In genomic region chr19:45150180-45150579, GRCh38 we compare ENCODE assay signal across 25 cellular contexts. TPM values are rescaled to one million over a fixed set of nuclear protein-coding genes. Genes with fewer than 3 reads are reported as not detected.
"Had no signal": no experiment of that assay in that cellular context is flagged by ENCODE, and none has a peak within 500 bp of the region (broad histone marks: within the 10 kb centered on the region; RNA-seq: fewer than 3 reads in every experiment).

No MANE protein-coding gene starts in this region.

- H3K27ac ChIP-seq: left lung, neural progenitor cell, ovary, right atrium auricular region, right lobe of liver, suprapubic skin, thoracic aorta, tibial nerve, uterus had no signal

- H2AFZ ChIP-seq: neural progenitor cell had no signal

- H3K4me3 ChIP-seq: left lung, lung, neural progenitor cell, ovary, right atrium auricular region, right lobe of liver, smooth muscle cell, suprapubic skin, thoracic aorta, tibial nerve, uterus had no signal

- H3K36me3 Mint-ChIP-seq: naive B cell, natural killer cell, neural progenitor cell, type B pancreatic cell had no signal

- H3K27ac Mint-ChIP-seq: mesothelial cell of epicardium; natural killer cell; nephron progenitor cell; progenitor cell of endocrine pancreas; stimulated activated naive CD8-positive, alpha-beta T cell treated with anti-CD3 and anti-CD28 coated beads, Interleukin-15, Interleukin-2, amounts not matched to agents 100 ng/mL and 50 ng/mL, for 24 hours; type B pancreatic cell had no signal

- DNase-seq: hippocampal formation; left colon; left lung; mesendoderm; naive B cell; natural killer cell; nephron progenitor cell; ovary; right lobe of liver; stimulated activated CD4-positive, alpha-beta T cell treated with anti-CD3 and anti-CD28 coated beads, Interleukin-1b, Interleukin-23, amount 100 ng/mL, for 48 hours; stimulated activated CD4-positive, alpha-beta T cell treated with anti-CD3 and anti-CD28 coated beads, Interleukin-4, amount 100 ng/mL, for 1 hour; stimulated activated naive CD4-positive, alpha-beta T cell; uterus had no signal

- H3K9ac ChIP-seq: neural progenitor cell had no signal

- H3K36me3 ChIP-seq: neural progenitor cell, ovary, uterus had no signal

- ATAC-seq: left colon, left lung, natural killer cell had no signal

- H3K4me2 ChIP-seq: neural progenitor cell, smooth muscle cell had no signal

- H3K9me3 ChIP-seq: left lung, ovary, right atrium auricular region, right lobe of liver, suprapubic skin, thoracic aorta, tibial nerve, uterus had no signal

- H3K4me3 Mint-ChIP-seq: mesothelial cell of epicardium; natural killer cell; nephron progenitor cell; neural progenitor cell; stimulated activated naive CD8-positive, alpha-beta T cell treated with anti-CD3 and anti-CD28 coated beads, Interleukin-15, Interleukin-2, amounts not matched to agents 100 ng/mL and 50 ng/mL, for 24 hours; type B pancreatic cell had no signal

- H3K27me3 ChIP-seq: ovary had no signal

RNA-seq across cellular contexts. Expression of gene NKPD1, which starts 10.6 kb away (rescaled TPM):
- total RNA-seq: left lung, skeletal muscle tissue had no signal
